Comparison of ENCODE assay signal across 16 cellular contexts in genomic region chrY:2887386-2887785, GRCh38. TPM values are rescaled to one million over a fixed set of nuclear protein-coding genes. Genes with fewer than 3 reads are reported as not detected.
DNase-seq lines count a peak whose midpoint lies in the region; ATAC-seq and TF ChIP-seq lines count a peak whose summit lies in the region.
"Had no signal": no experiment of that assay in that cellular context is flagged by ENCODE, and none has a peak within 500 bp of the region (broad histone marks: within the 10 kb centered on the region; RNA-seq: fewer than 3 reads in every experiment).

No MANE protein-coding gene starts in this region.

- no peaks in the 10 kb centered on the region for H3K4me1 ChIP-seq in testis
- H3K4me1 ChIP-seq: gastrocnemius medialis, HAP-1 had no signal

- TF ChIP-seq CTCF in testis (IDR thresholded peaks at IDR 0.05) = no peak

- H3K27ac ChIP-seq in testis = no peak overlapping the region
- H3K27ac ChIP-seq: cardiac muscle cell, gastrocnemius medialis had no signal

- no peaks in the 10 kb centered on the region for H3K27me3 Mint-ChIP-seq in activated T-cell treated with anti-CD3 and anti-CD28 coated beads, Interleukin-2, amount 50 U/mL, for 72 hours (ENCODE audit: low read depth)
- no peaks in the 10 kb centered on the region for H3K27me3 Mint-ChIP-seq in activated naive CD8-positive, alpha-beta T cell treated with anti-CD3 and anti-CD28 coated beads for 36 hours

- H3K36me3 Mint-ChIP-seq in activated T-cell treated with anti-CD3 and anti-CD28 coated beads, Interleukin-2, amount 50 U/mL, for 72 hours (ENCODE audit: insufficient read depth in 2 of 2) = peaks cover 0 to 4% of the 10 kb centered on the region in 2 donors
- H3K36me3 Mint-ChIP-seq in activated naive CD8-positive, alpha-beta T cell treated with anti-CD3 and anti-CD28 coated beads for 36 hours = peaks cover 4% of the 10 kb centered on the region

- peak in 1 of 2 donors; percentile 23 for DNase-seq in activated T-cell treated with anti-CD3 and anti-CD28 coated beads, Interleukin-2, amount 50 U/mL, for 72 hours
- DNase-seq in activated T-cell treated with anti-CD3 and anti-CD28 coated beads for 4 hours (no peak), M059J (ENCODE audit: low read depth) (peak; percentile 47), renal cortical epithelial cell (ENCODE audit: low read depth) (peak; percentile 22), NCI-H524 (lab: John Stamatoyannopoulos, UW) (no peak), testis (no peak)
- DNase-seq in activated naive CD8-positive, alpha-beta T cell treated with anti-CD3 and anti-CD28 coated beads for 36 hours = no peak
- DNase-seq: AML-193; gastrocnemius medialis; NCI-H1092; stimulated activated naive CD4-positive, alpha-beta T cell; SW 1271 had no signal

- H3K9me3 ChIP-seq in testis = no peaks in the 10 kb centered on the region
- H3K9me3 ChIP-seq: gastrocnemius medialis, HAP-1 had no signal

- peak overlapping the region; percentile 93 for H3K27ac Mint-ChIP-seq in activated T-cell treated with anti-CD3 and anti-CD28 coated beads, Interleukin-2, amount 50 U/mL, for 72 hours
- peak overlapping the region; percentile 83 for H3K27ac Mint-ChIP-seq in activated naive CD8-positive, alpha-beta T cell treated with anti-CD3 and anti-CD28 coated beads for 36 hours

- no peak overlapping the region for H3K4me3 ChIP-seq in testis
- H3K4me3 ChIP-seq: cardiac muscle cell, gastrocnemius medialis, HAP-1 had no signal

- H3K4me1 Mint-ChIP-seq in activated T-cell treated with anti-CD3 and anti-CD28 coated beads, Interleukin-2, amount 50 U/mL, for 72 hours (ENCODE audit: low read depth) = no peaks in the 10 kb centered on the region
- H3K4me1 Mint-ChIP-seq in activated naive CD8-positive, alpha-beta T cell treated with anti-CD3 and anti-CD28 coated beads for 36 hours = peaks cover 12% of the 10 kb centered on the region
- H3K4me1 Mint-ChIP-seq: neural crest cell had no signal

- TF ChIP-seq POLR2A in testis (IDR thresholded peaks at IDR 0.05) = no peak

- H3K4me3 Mint-ChIP-seq in activated T-cell treated with anti-CD3 and anti-CD28 coated beads, Interleukin-2, amount 50 U/mL, for 72 hours = peak overlapping the region in 1 of 2 donors; percentile 86
- H3K4me3 Mint-ChIP-seq in activated naive CD8-positive, alpha-beta T cell treated with anti-CD3 and anti-CD28 coated beads for 36 hours = no peak overlapping the region
- H3K4me3 Mint-ChIP-seq: neural crest cell had no signal

- intact Hi-C loops in testis (cut with DNase I; ENCODE audit: low total_unique reads) = no loop called here

- no peaks in the 10 kb centered on the region for H3K9me3 Mint-ChIP-seq in activated T-cell treated with anti-CD3 and anti-CD28 coated beads, Interleukin-2, amount 50 U/mL, for 72 hours
- peaks cover 4% of the 10 kb centered on the region for H3K9me3 Mint-ChIP-seq in activated naive CD8-positive, alpha-beta T cell treated with anti-CD3 and anti-CD28 coated beads for 36 hours
- H3K9me3 Mint-ChIP-seq: neural crest cell had no signal

- 47 to 58% methylated on average over 2 to 5 of the region's 5 CpGs for WGBS in testis, 2 donors

- ATAC-seq in activated T-cell treated with anti-CD3 and anti-CD28 coated beads, Interleukin-2, amount 50 U/mL, for 72 hours (replicated peaks in 1 of 2) = peak in 1 of 2 donors; percentile 55
- ATAC-seq in HG03135 (IDR thresholded peaks at IDR 0.05; ENCODE audit: unreplicated experiment) = no peak
- ATAC-seq: gastrocnemius medialis had no signal

- no peaks in the 10 kb centered on the region for H3K27me3 ChIP-seq in testis
- H3K27me3 ChIP-seq: cardiac muscle cell, gastrocnemius medialis had no signal

- H3K36me3 ChIP-seq in testis (ENCODE audit: low read depth, missing control alignments) = no peaks in the 10 kb centered on the region
- H3K36me3 ChIP-seq: cardiac muscle cell, gastrocnemius medialis, HAP-1 had no signal

RNA-seq across cellular contexts. Expression of gene RPS4Y1, which starts 46.0 kb away (rescaled TPM):
- total RNA-seq in activated T-cell treated with anti-CD3 and anti-CD28 coated beads, Interleukin-2, amount 50 U/mL, for 72 hours = 100 to 1,000 TPM in 1 of 2 donors, not detected in 1; 323 TPM
- total RNA-seq in M059J (2014; rRNA removed; shearing (Covaris generic)) = 45.5 and 51.5 TPM in 2 replicates
- 100 to 1,000 TPM; 372 to 373 TPM for total RNA-seq in activated naive CD8-positive, alpha-beta T cell treated with anti-CD3 and anti-CD28 coated beads for 36 hours
- total RNA-seq in renal cortical epithelial cell (0.20 and 252 TPM in 2 replicates), testis (100 to 1,000 TPM; 143 to 235 TPM)
- 287 TPM for polyA plus RNA-seq in testis (ENCODE audit: insufficient read depth, low read depth, low replicate concordance)
- total RNA-seq: cardiac muscle cell, neural crest cell had no signal
- polyA plus RNA-seq: cardiac muscle cell had no signal

RNA-seq across cellular contexts. Expression of gene ZFY, which starts 47.8 kb away (rescaled TPM):
- total RNA-seq in activated T-cell treated with anti-CD3 and anti-CD28 coated beads, Interleukin-2, amount 50 U/mL, for 72 hours = 10 to 100 TPM in 1 of 2 donors, not detected in 1; 19.8 TPM
- total RNA-seq in M059J (2014; rRNA removed; shearing (Covaris generic)) = 1.9 and 2.2 TPM in 2 replicates
- 10 to 100 TPM; 17.7 to 19.4 TPM for total RNA-seq in activated naive CD8-positive, alpha-beta T cell treated with anti-CD3 and anti-CD28 coated beads for 36 hours
- total RNA-seq in renal cortical epithelial cell = 14.9 TPM in 1 of 2 replicates, not detected in the other
- 10 to 100 TPM; 11.3 to 13.7 TPM for total RNA-seq in testis
- polyA plus RNA-seq in testis (ENCODE audit: insufficient read depth, low read depth, low replicate concordance) = 9.7 TPM
- total RNA-seq: cardiac muscle cell, neural crest cell had no signal
- polyA plus RNA-seq: cardiac muscle cell had no signal

Comparison
In these comparisons a context has a peak if more than half of its experiments do, and no peak if none do; other contexts are left out.
1. DNase-seq: peak in M059J (single experiment) and renal cortical epithelial cell (single experiment); none in activated T-cell treated with anti-CD3 and anti-CD28 coated beads for 4 hours (single experiment), activated naive CD8-positive, alpha-beta T cell treated with anti-CD3 and anti-CD28 coated beads for 36 hours (single experiment), NCI-H524 (0 of 2) and testis (single experiment).